Comparison of ENCODE assay signal across 1 cellular context in the genomic region with DNA sequence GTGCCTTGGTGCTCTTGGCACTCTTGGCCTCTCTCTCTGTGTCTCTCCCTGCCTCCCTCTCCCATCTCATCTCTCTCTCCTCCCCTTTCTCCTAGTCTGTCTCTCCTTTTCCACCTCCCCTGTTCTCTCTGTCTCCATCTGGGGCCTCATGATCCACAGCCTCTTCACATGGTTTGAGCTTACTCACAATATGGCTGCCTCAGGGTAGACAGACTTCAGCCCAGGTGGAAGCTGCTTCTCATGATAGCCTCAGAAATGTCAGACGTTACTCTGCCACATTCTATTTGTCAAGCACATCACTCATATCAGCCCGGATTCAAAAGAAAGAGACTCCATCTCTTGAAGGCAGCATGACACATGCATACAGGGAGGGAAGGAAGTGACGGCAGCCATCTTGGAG.
A peak's percentile ranks its signal among the peaks of the same experiment; 100 is the strongest.
TF ChIP-seq lines count a peak whose summit lies in the region.

No MANE protein-coding gene starts in this region.

TF ChIP-seq in GM12878, 131 proteins besides CTCF, POLR2A, EP300 and RAD21:
- no peak for TF ChIP-seq CBFB (IDR thresholded peaks at IDR 0.05; ENCODE audit: low read depth)
- peak; percentile 55; the same call in 1 of the 2 replicates for TF ChIP-seq YY1 (IDR thresholded peaks at IDR 0.05; ENCODE audit: low read depth, low read length)
